25 cellular contexts compared by ENCODE assay signal in genomic region chr5:3671366-3671765, GRCh38.
"Had no signal": no experiment of that assay in that cellular context is flagged by ENCODE, and none has a peak within 500 bp of the region (broad histone marks: within the 10 kb centered on the region; RNA-seq: fewer than 3 reads in every experiment).

No MANE protein-coding gene starts in this region.

- ATAC-seq: activated T-helper 17 cell treated with anti-CD3 and anti-CD28 coated beads, Interleukin-2, amount 50 U/mL, for 72 hours; T-cell had no signal

- DNase-seq: activated CD4-positive, alpha-beta memory T cell treated with anti-CD3 and anti-CD28 coated beads for 36 hours; activated CD4-positive, alpha-beta T cell treated with anti-CD3 and anti-CD28 coated beads, Interleukin-2, amount 10 ng/mL, durations not matched to agents 7 days and 5 days; activated CD4-positive, CD25-positive, alpha-beta regulatory T cell; activated CD8-positive, alpha-beta memory T cell treated with anti-CD3 and anti-CD28 coated beads for 24 hours; activated gamma-delta T cell; activated naive CD4-positive, alpha-beta T cell treated with anti-CD3 and anti-CD28 coated beads for 36 hours; activated naive CD8-positive, alpha-beta T cell treated with anti-CD3 and anti-CD28 coated beads for 36 hours; activated T-cell treated with anti-CD3 and anti-CD28 coated beads for 4 hours; activated T-cell treated with anti-CD3 and anti-CD28 coated beads, Interleukin-2, amount 50 U/mL, for 48 hours; brain microvascular endothelial cell; cerebellar nuclear complex; Kasumi-1; KBM-7; NCI-H1048; NCI-H146; NCI-H187 treated with DMSO at 0.1 percent for 48 hours; NCI-H2081 treated with DMSO at 0.1 percent for 48 hours; NCI-H446; NCI-H524; NCI-H774; SIG-M5; T-cell; T-helper 2 cell; T1000 had no signal
